Comparison of ENCODE assay signal across 21 cellular contexts in the genomic region with DNA sequence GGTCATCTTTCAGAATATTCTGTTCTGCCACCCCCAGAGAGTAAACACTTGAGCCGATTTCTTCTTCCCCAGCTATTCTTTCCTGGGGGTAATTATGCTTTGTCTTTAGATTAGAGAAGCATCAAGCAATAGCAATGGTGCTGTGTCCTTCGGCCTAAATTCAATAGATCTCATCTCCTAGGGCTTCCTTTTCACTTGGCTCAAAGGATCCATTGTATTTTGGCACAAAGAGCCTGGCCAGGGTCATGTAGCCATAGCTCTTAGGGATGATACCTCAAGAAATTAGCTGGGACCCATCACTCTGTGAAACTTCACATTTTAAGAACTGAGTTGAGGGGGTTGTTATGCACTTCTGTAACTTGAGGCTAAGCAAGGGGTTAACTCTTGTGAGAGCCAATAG.
"Had no signal": no experiment of that assay in that cellular context is flagged by ENCODE, and none has a peak within 500 bp of the region (broad histone marks: within the 10 kb centered on the region; RNA-seq: fewer than 3 reads in every experiment).

No MANE protein-coding gene starts in this region.

- ATAC-seq: heart left ventricle; left lobe of liver; lower lobe of right lung; sciatic nerve; stimulated activated naive B cell treated with anti-CD40 and anti-IgM and Interleukin-4, amounts not matched to agents 10 μg/mL and 1 μg/mL and 100 μg/mL, for 72 hours; stimulated activated naive CD8-positive, alpha-beta T cell treated with anti-CD3 and anti-CD28 coated beads, Interleukin-15, amount 100 ng/mL, for 72 hours had no signal

- H3K27me3 Mint-ChIP-seq: memory B cell; naive B cell; stimulated activated naive B cell treated with anti-CD40 and anti-IgM and Interleukin-4, amounts not matched to agents 10 μg/mL and 1 μg/mL and 100 μg/mL, for 72 hours; stimulated activated naive CD8-positive, alpha-beta T cell treated with anti-CD3 and anti-CD28 coated beads, Interleukin-15, amount 100 ng/mL, for 72 hours had no signal

- H3K27ac Mint-ChIP-seq: memory B cell; naive B cell; nephron; stimulated activated naive B cell treated with anti-CD40 and anti-IgM and Interleukin-4, amounts not matched to agents 10 μg/mL and 1 μg/mL and 100 μg/mL, for 72 hours; stimulated activated naive CD8-positive, alpha-beta T cell treated with anti-CD3 and anti-CD28 coated beads, Interleukin-15, amount 100 ng/mL, for 72 hours had no signal

- H3K36me3 ChIP-seq: colonic mucosa had no signal

- H3K4me3 ChIP-seq: colonic mucosa, heart left ventricle, lower lobe of right lung, spleen, testis, transverse colon had no signal

- H3K9me3 Mint-ChIP-seq: memory B cell; naive B cell; nephron; stimulated activated naive B cell treated with anti-CD40 and anti-IgM and Interleukin-4, amounts not matched to agents 10 μg/mL and 1 μg/mL and 100 μg/mL, for 72 hours; stimulated activated naive CD8-positive, alpha-beta T cell treated with anti-CD3 and anti-CD28 coated beads, Interleukin-15, amount 100 ng/mL, for 72 hours had no signal

- H3K9me3 ChIP-seq: colonic mucosa, heart left ventricle, lower lobe of right lung, neutrophil, spleen, testis, transverse colon had no signal

- H3K27me3 ChIP-seq: colonic mucosa, heart left ventricle, neutrophil, spleen, testis, transverse colon had no signal

- H3K4me3 Mint-ChIP-seq: memory B cell; naive B cell; nephron; stimulated activated naive B cell treated with anti-CD40 and anti-IgM and Interleukin-4, amounts not matched to agents 10 μg/mL and 1 μg/mL and 100 μg/mL, for 72 hours; stimulated activated naive CD8-positive, alpha-beta T cell treated with anti-CD3 and anti-CD28 coated beads, Interleukin-15, amount 100 ng/mL, for 72 hours had no signal

- DNase-seq: colonic mucosa; effector CD4-positive, alpha-beta T cell; heart left ventricle; hippocampal formation; islet precursor cell; lower lobe of right lung; naive B cell; posterior cingulate gyrus; spleen; stimulated activated CD4-positive, alpha-beta T cell treated with anti-CD3 and anti-CD28 coated beads, Interleukin-15, amount 100 ng/mL, for 24 hours; stimulated activated CD4-positive, alpha-beta T cell treated with anti-CD3 and anti-CD28 coated beads, Interleukin-1b, Interleukin-23, amount 100 ng/mL, for 48 hours; stimulated activated CD4-positive, alpha-beta T cell treated with anti-CD3 and anti-CD28 coated beads, Interleukin-4, amount 100 ng/mL, for 24 hours; stimulated activated naive B cell treated with anti-CD40 and anti-IgM and Interleukin-4, amounts not matched to agents 10 μg/mL and 1 μg/mL and 100 μg/mL, for 72 hours; stimulated activated naive CD8-positive, alpha-beta T cell treated with anti-CD3 and anti-CD28 coated beads, Interleukin-15, amount 100 ng/mL, for 72 hours; testis; transverse colon had no signal

- H3K27ac ChIP-seq: colonic mucosa, heart left ventricle, lower lobe of right lung, neutrophil, spleen, testis, transverse colon had no signal

- H3K4me1 ChIP-seq: lower lobe of right lung, testis had no signal
